ENCODE assay signal across 8 cellular contexts in the genomic region with DNA sequence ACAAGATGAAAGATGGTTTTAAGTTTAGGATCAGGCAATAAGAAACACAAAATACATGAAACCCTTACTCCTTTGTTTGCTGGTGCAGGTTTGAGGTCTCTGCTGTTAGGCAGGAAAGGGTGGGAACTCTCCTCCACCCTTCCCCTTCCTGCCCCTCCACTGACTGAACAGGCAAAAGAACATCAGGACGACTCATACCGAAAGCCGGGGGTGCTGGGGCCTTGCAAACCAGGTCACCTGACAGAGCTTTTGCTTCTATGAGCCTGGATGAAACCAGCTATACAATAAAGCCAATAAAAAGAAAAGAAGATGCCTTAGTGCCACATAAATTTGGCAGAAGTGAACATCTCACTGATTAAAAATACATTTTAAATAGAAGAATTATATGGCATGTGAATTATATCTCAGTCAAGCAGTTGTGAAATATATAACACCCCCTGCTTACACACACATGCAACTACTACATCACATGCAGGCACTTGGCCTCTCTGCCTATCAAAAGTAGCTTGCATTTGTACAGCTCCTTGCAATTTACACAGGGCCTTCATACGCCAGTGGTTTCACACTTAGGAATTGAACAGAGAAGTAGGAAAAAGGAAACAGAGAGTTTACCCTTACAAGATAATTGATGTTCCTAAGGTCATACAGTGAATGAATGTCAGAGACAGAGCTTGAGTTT.
DNase-seq lines count a peak whose midpoint lies in the region; ATAC-seq, FAIRE-seq and TF ChIP-seq lines count a peak whose summit lies in the region.

No MANE protein-coding gene starts in this region.

- no peaks in the 10 kb centered on the region for H3K27me3 Mint-ChIP-seq in activated CD8-positive, alpha-beta T cell treated with anti-CD3 and anti-CD28 coated beads for 36 hours
- peaks cover 2% of the 10 kb centered on the region for H3K27me3 Mint-ChIP-seq in endodermal cell (ENCODE audit: insufficient read depth)

- 52% methylated on average over 4 of the region's 4 CpGs for WGBS in liver
- WGBS in HepG2 (ENCODE audit: low lambda C conversion rate), result 15% methylated on average over 4 of the region's 4 CpGs
- 49% methylated on average over 4 of the region's 4 CpGs for WGBS in right cardiac atrium
- 63% methylated on average over 4 of the region's 4 CpGs for WGBS in suprapubic skin
- 80 to 100% methylated on average over 1 to 4 of the region's 4 CpGs for WGBS in endodermal cell (ENCODE audit: insufficient coverage in 1 of 2, insufficient read length in 1 of 2), 2 experiments

- H3K4me1 ChIP-seq in liver (ENCODE audit: control insufficient read depth in 4 of 4, insufficient read depth in 4 of 4, low read length in 3 of 4), result no peaks in the 10 kb centered on the region
- no peaks in the 10 kb centered on the region for H3K4me1 ChIP-seq in HepG2 (ENCODE audit: insufficient read depth, low read length)
- H3K4me1 ChIP-seq in right cardiac atrium (ENCODE audit: control insufficient read depth, insufficient read depth, low read length), result no peaks in the 10 kb centered on the region
- peaks cover 9% of the 10 kb centered on the region for H3K4me1 ChIP-seq in suprapubic skin
- H3K4me1 ChIP-seq in endodermal cell (ENCODE audit: control insufficient read depth, insufficient read depth, low read length), result no peaks in the 10 kb centered on the region

- H3K36me3 Mint-ChIP-seq in activated CD8-positive, alpha-beta T cell treated with anti-CD3 and anti-CD28 coated beads for 36 hours (ENCODE audit: low read depth), result peaks cover 6% of the 10 kb centered on the region
- H3K36me3 Mint-ChIP-seq in endodermal cell (ENCODE audit: low read depth), result no peaks in the 10 kb centered on the region

- TF ChIP-seq POLR2A in HepG2 (IDR thresholded peaks at IDR 0.05; ENCODE audit: insufficient read depth in 1 of 2, low read depth in 2 of 2, low read length in 2 of 2) (no peak), suprapubic skin (IDR thresholded peaks at IDR 0.05) (no peak)

- H3K27ac ChIP-seq in liver (ENCODE audit: low read depth in 1 of 2, low read length in 2 of 2) (no peak overlapping the region), HepG2 (ENCODE audit: extremely low read length, insufficient read depth, low read length) (no peak overlapping the region), right cardiac atrium (ENCODE audit: low read length) (peak overlapping the region; percentile 72), suprapubic skin (peak overlapping the region; percentile 14), endodermal cell (ENCODE audit: low read depth, low read length) (no peak overlapping the region)

- H3K4me2 ChIP-seq in HepG2 (ENCODE audit: low read depth, low read length), result no peak overlapping the region

- H3K27ac Mint-ChIP-seq in activated CD8-positive, alpha-beta T cell treated with anti-CD3 and anti-CD28 coated beads for 36 hours, result peak overlapping the region; percentile 75
- H3K27ac Mint-ChIP-seq in endodermal cell, result no peak overlapping the region

- ATAC-seq in HepG2, result no peak
- ATAC-seq in HG03469 (IDR thresholded peaks at IDR 0.05; ENCODE audit: unreplicated experiment), result peak; percentile 84
- ATAC-seq in activated CD8-positive, alpha-beta T cell treated with anti-CD3 and anti-CD28 coated beads for 36 hours, result peak; percentile 75
- peak; percentile 93 to 99 for ATAC-seq in right cardiac atrium

- TF ChIP-seq EP300 in HepG2 (IDR thresholded peaks at IDR 0.05; ENCODE audit: low read depth in 2 of 2, low read length in 2 of 2) (no peak), HepG2 (CRISPR knock-in tag; IDR thresholded peaks at IDR 0.05; ENCODE audit: borderline replicate concordance) (no peak), suprapubic skin (IDR thresholded peaks at IDR 0.05) (no peak)

- peaks cover 91% of the 10 kb centered on the region for H3K4me1 Mint-ChIP-seq in activated CD8-positive, alpha-beta T cell treated with anti-CD3 and anti-CD28 coated beads for 36 hours (ENCODE audit: low read depth)
- no peaks in the 10 kb centered on the region for H3K4me1 Mint-ChIP-seq in endodermal cell

- TF ChIP-seq RAD21 in liver (IDR thresholded peaks at IDR 0.05) (peak in 1 of 2 donors; percentile 29), HepG2 (CRISPR knock-in tag; IDR thresholded peaks at IDR 0.05) (no peak)

- no peaks in the 10 kb centered on the region for H4K20me1 ChIP-seq in HepG2 (ENCODE audit: insufficient read depth, low read length)

- no peak for DNase-seq in HepG2 (ENCODE audit: low spot score)
- peak; percentile 92 for DNase-seq in activated CD8-positive, alpha-beta T cell treated with anti-CD3 and anti-CD28 coated beads for 36 hours
- peak; percentile 68 to 79 (median 74) for DNase-seq in right cardiac atrium
- DNase-seq in suprapubic skin (ENCODE audit: low spot score in 2 of 2), result no peak
- DNase-seq in endodermal cell, result no peak
- DNase-seq in NAMALWA (ENCODE audit: low spot score), result no peak

- FAIRE-seq in HepG2 (lab: Jason Lieb, UNC), result no peak

- H3K36me3 ChIP-seq in liver (ENCODE audit: control insufficient read depth in 4 of 4, insufficient read depth in 3 of 4, low read depth in 1 of 4, low read length in 3 of 4) (no peaks in the 10 kb centered on the region), HepG2 (replicated peaks in 1 of 2; ENCODE audit: control insufficient read depth in 1 of 2, insufficient read depth in 2 of 2, low read length in 2 of 2) (no peaks in the 10 kb centered on the region), suprapubic skin (no peaks in the 10 kb centered on the region), endodermal cell (ENCODE audit: control insufficient read depth, insufficient read depth, low read length) (no peaks in the 10 kb centered on the region)

- TF ChIP-seq CTCF in liver (IDR thresholded peaks at IDR 0.05; ENCODE audit: low read depth, low read length, missing input control), result no peak
- no peak for TF ChIP-seq CTCF in HepG2 (CRISPR knock-in tag; IDR thresholded peaks at IDR 0.05)
- TF ChIP-seq CTCF in activated CD8-positive, alpha-beta T cell treated with anti-CD3 and anti-CD28 coated beads for 36 hours (IDR thresholded peaks at IDR 0.05), result no peak
- no peak for TF ChIP-seq CTCF in suprapubic skin (IDR thresholded peaks at IDR 0.05)
- no peak for TF ChIP-seq CTCF in endodermal cell (conservative IDR thresholded peaks at IDR 0.05)

- CTCF ChIA-PET in HepG2 (lab: Yijun Ruan, JAX; ENCODE audit: low intra/inter-chr PET ratio, low total read pairs), result no interaction called here
- CTCF ChIA-PET in activated CD8-positive, alpha-beta T cell treated with anti-CD3 and anti-CD28 coated beads for 36 hours (lab: Charles Lee), result interaction anchor here (1.1 to 1.4 kb wide), 2 partner anchors 13 to 215 kb away, joined by 3 to 5 read pairs; partner anchors contain the start of gene TRIB2

- H2AFZ ChIP-seq in HepG2 (ENCODE audit: low read length), result no peak overlapping the region

- in situ Hi-C loops in HepG2 (cut with HindIII; ENCODE audit: extremely low pct_ligation_motif_present, low pct_unique_long_range_greater_than_20kb), result no loop called here

- H3K79me2 ChIP-seq in HepG2 (ENCODE audit: insufficient read depth, low read length), result no peaks in the 10 kb centered on the region

- intact Hi-C loops in HepG2 (cut with micrococcal nuclease; ENCODE audit: unreplicated experiment), result no loop called here
- intact Hi-C loops in activated CD8-positive, alpha-beta T cell treated with anti-CD3 and anti-CD28 coated beads for 36 hours (cut with micrococcal nuclease), result loop anchor here (5.0 to 10.0 kb wide), 5 partner anchors 56 to 497 kb away; partner anchors contain the start of gene TRIB2
- intact Hi-C loops in right cardiac atrium (cut with DNase I), result no loop called here

- H3K4me3 ChIP-seq in liver (ENCODE audit: low read depth in 1 of 3, low read length in 3 of 3) (no peak overlapping the region), HepG2 (replicated peaks in 1 of 3; ENCODE audit: insufficient read depth in 1 of 3, low read depth in 2 of 3, low read length in 3 of 3) (no peak overlapping the region), right cardiac atrium (ENCODE audit: low read length) (no peak overlapping the region), suprapubic skin (no peak overlapping the region), endodermal cell (ENCODE audit: low read length) (no peak overlapping the region)

- H3K27me3 ChIP-seq in liver (ENCODE audit: control insufficient read depth in 4 of 4, insufficient read depth in 4 of 4, low read length in 3 of 4) (no peaks in the 10 kb centered on the region), HepG2 (ENCODE audit: control insufficient read depth in 1 of 2, insufficient read depth in 2 of 2, low read length in 2 of 2) (no peaks in the 10 kb centered on the region), right cardiac atrium (ENCODE audit: control insufficient read depth, insufficient read depth) (no peaks in the 10 kb centered on the region), suprapubic skin (no peaks in the 10 kb centered on the region), endodermal cell (ENCODE audit: control insufficient read depth, insufficient read depth, low read length, poor library complexity, severe bottlenecking) (no peaks in the 10 kb centered on the region)

- peaks cover 15% of the 10 kb centered on the region for H3K9me3 Mint-ChIP-seq in activated CD8-positive, alpha-beta T cell treated with anti-CD3 and anti-CD28 coated beads for 36 hours
- H3K9me3 Mint-ChIP-seq in endodermal cell, result no peaks in the 10 kb centered on the region

- H3K9me3 ChIP-seq in liver (ENCODE audit: control insufficient read depth in 4 of 4, low read length in 3 of 4), result no peaks in the 10 kb centered on the region
- no peaks in the 10 kb centered on the region for H3K9me3 ChIP-seq in HepG2 (ENCODE audit: low read length)
- no peaks in the 10 kb centered on the region for H3K9me3 ChIP-seq in right cardiac atrium (ENCODE audit: control insufficient read depth, low read length)
- no peaks in the 10 kb centered on the region for H3K9me3 ChIP-seq in suprapubic skin
- H3K9me3 ChIP-seq in endodermal cell (ENCODE audit: control insufficient read depth, low read length), result no peaks in the 10 kb centered on the region

- peak overlapping the region in 1 of 2 donors; percentile 1 for H3K9ac ChIP-seq in liver (ENCODE audit: low read depth in 1 of 2, low read length in 2 of 2)
- H3K9ac ChIP-seq in HepG2 (ENCODE audit: insufficient read depth, low read depth, low read length), result no peak overlapping the region
- H3K9ac ChIP-seq in endodermal cell (ENCODE audit: extremely low read depth, low read length, poor library complexity, severe bottlenecking), result no peak overlapping the region

- no peak overlapping the region for H3K4me3 Mint-ChIP-seq in activated CD8-positive, alpha-beta T cell treated with anti-CD3 and anti-CD28 coated beads for 36 hours
- H3K4me3 Mint-ChIP-seq in endodermal cell, result no peak overlapping the region

- POLR2A ChIA-PET in HepG2 (lab: Yijun Ruan, JAX), result no interaction called here
- POLR2A ChIA-PET in activated CD8-positive, alpha-beta T cell treated with anti-CD3 and anti-CD28 coated beads for 36 hours (lab: Charles Lee), result interaction anchor here (0.5 kb wide), 1 partner anchor 223 kb away, joined by 3 read pairs; no protein-coding TSS in a partner anchor

- BruUV-seq in HepG2 (replicated peaks; lab: Mats Ljungman, UMichigan), result no TSS peak

TF ChIP-seq in liver, 16 proteins besides CTCF, POLR2A, EP300 and RAD21 (continues in another document):
- TF ChIP-seq HNF4A (conservative IDR thresholded peaks at IDR 0.05) (no peak), SP1 (IDR thresholded peaks at IDR 0.05) (peak; percentile 38)

Comparison
In these comparisons a context has a peak if more than half of its experiments do, and no peak if none do; other contexts are left out.
1. H3K27ac ChIP-seq: peak in right cardiac atrium (single experiment) and suprapubic skin (single experiment); none in liver (0 of 2), HepG2 (single experiment) and endodermal cell (single experiment).
2. DNase-seq: peak in activated CD8-positive, alpha-beta T cell treated with anti-CD3 and anti-CD28 coated beads for 36 hours (single experiment) and right cardiac atrium (3 of 3); none in HepG2 (single experiment), suprapubic skin (0 of 2), endodermal cell (single experiment) and NAMALWA (single experiment).